Comparison of ENCODE assay signal across 10 cellular contexts in genomic region chr6:43276180-43277082, GRCh38. TPM values are rescaled to one million over a fixed set of nuclear protein-coding genes. Genes with fewer than 3 reads are reported as not detected.
DNase-seq lines count a peak whose midpoint lies in the region; ATAC-seq and TF ChIP-seq lines count a peak whose summit lies in the region.
"Had no signal": no experiment of that assay in that cellular context is flagged by ENCODE, and none has a peak within 500 bp of the region (broad histone marks: within the 10 kb centered on the region; RNA-seq: fewer than 3 reads in every experiment).

No MANE protein-coding gene starts in this region.

- no peak for TF ChIP-seq CTCF in A673 (conservative IDR thresholded peaks at IDR 0.05; ENCODE audit: low read depth, low read length)

- no peaks in the 10 kb centered on the region for H3K27me3 ChIP-seq in A673 (replicated peaks; ENCODE audit: insufficient read depth, low read depth, low read length, poor library complexity)

- no peak for DNase-seq in A673 (ENCODE audit: low spot score)
- no peak for DNase-seq in RKO (ENCODE audit: low spot score)
- no peak for DNase-seq in mesenteric fat pad (ENCODE audit: low spot score)
- DNase-seq: GOT3 had no signal

- peak overlapping the region; percentile 45 for H3K4me3 ChIP-seq in A673 (ENCODE audit: low read depth, low read length, poor library complexity, severe bottlenecking)
- H3K4me3 ChIP-seq in mesodermal cell (ENCODE audit: extremely low read depth, insufficient read depth, low read length, poor library complexity, severe bottlenecking), result peak overlapping the region; percentile 30

- 56 to 64% methylated on average over 37 to 44 of the region's 49 CpGs for WGBS in mesodermal cell (ENCODE audit: insufficient coverage in 2 of 2), 2 experiments

- peaks cover 0 to 4% (median 0%) of the 10 kb centered on the region in 3 donors for H3K9me3 Mint-ChIP-seq in IgD-negative memory B cell
- no peaks in the 10 kb centered on the region for H3K9me3 Mint-ChIP-seq in activated naive CD8-positive, alpha-beta T cell (ENCODE audit: low read depth)

- peak overlapping the region in 1 of 3 donors; percentile 51 for H3K27ac Mint-ChIP-seq in IgD-negative memory B cell
- peak overlapping the region; percentile 18 for H3K27ac Mint-ChIP-seq in activated naive CD8-positive, alpha-beta T cell

- H3K4me3 Mint-ChIP-seq in IgD-negative memory B cell, result peak overlapping the region; percentile 4 to 93 (median 84)
- H3K4me3 Mint-ChIP-seq in activated naive CD8-positive, alpha-beta T cell, result peak overlapping the region; percentile 86

- no peaks in the 10 kb centered on the region for H3K36me3 ChIP-seq in A673 (ENCODE audit: insufficient read depth, low read length, poor library complexity, severe bottlenecking)
- no peaks in the 10 kb centered on the region for H3K36me3 ChIP-seq in mesodermal cell (ENCODE audit: control insufficient read depth, insufficient read depth, low read length)

- H3K4me1 ChIP-seq in A673 (ENCODE audit: insufficient read depth, low read length, poor library complexity, severe bottlenecking) (peaks cover 4% of the 10 kb centered on the region), mesodermal cell (ENCODE audit: control insufficient read depth, insufficient read depth, low read length, poor library complexity, severe bottlenecking) (peaks cover 27% of the 10 kb centered on the region)

- H3K27ac ChIP-seq in A673 (ENCODE audit: low read depth, low read length, poor library complexity, severe bottlenecking) (no peak overlapping the region), mesodermal cell (ENCODE audit: low read depth, low read length, severe bottlenecking) (no peak overlapping the region)

- POLR2A ChIA-PET in A673 (lab: Charles Lee; ENCODE audit: low non-redundant PET), result no interaction called here

- H3K36me3 Mint-ChIP-seq in IgD-negative memory B cell, result no peaks in the 10 kb centered on the region
- H3K36me3 Mint-ChIP-seq in activated naive CD8-positive, alpha-beta T cell, result no peaks in the 10 kb centered on the region

- ATAC-seq in GM19397 (IDR thresholded peaks at IDR 0.05; ENCODE audit: unreplicated experiment) (no peak), esophagus mucosa (no peak)

- no peaks in the 10 kb centered on the region for H3K9me3 ChIP-seq in A673 (ENCODE audit: low read depth, low read length, poor library complexity, severe bottlenecking)
- H3K9me3 ChIP-seq in mesodermal cell (ENCODE audit: control insufficient read depth, low read length), result no peaks in the 10 kb centered on the region

- no TSS peak for BruUV-seq in A673 (replicated peaks; lab: Mats Ljungman, UMichigan)

- H3K27me3 Mint-ChIP-seq in IgD-negative memory B cell, result peaks cover 41% of the 10 kb centered on the region
- peaks cover 10% of the 10 kb centered on the region for H3K27me3 Mint-ChIP-seq in activated naive CD8-positive, alpha-beta T cell

- CTCF ChIA-PET in A673 (lab: Charles Lee), result no interaction called here

- intact Hi-C loops in A673 (cut with micrococcal nuclease; ENCODE audit: unreplicated experiment), result no loop called here

- H3K4me1 Mint-ChIP-seq in IgD-negative memory B cell, result peaks cover 5 to 12% (median 10%) of the 10 kb centered on the region in 3 donors
- H3K4me1 Mint-ChIP-seq in activated naive CD8-positive, alpha-beta T cell (ENCODE audit: low read depth), result peaks cover 6% of the 10 kb centered on the region

RNA-seq across cellular contexts. Expression of gene SLC22A7, which starts 21.6 kb away (rescaled TPM):
- total RNA-seq in A673 (2021), result not detected in 2 replicates
- not detected for polyA plus RNA-seq in IgD-negative memory B cell
- polyA plus RNA-seq in mesodermal cell (2013, experiment 1 of 2), result not detected
- not detected for polyA plus RNA-seq in mesodermal cell (2013, experiment 2 of 2)
- total RNA-seq in esophagus mucosa, result not detected
- not detected for total RNA-seq in mesenteric fat pad
- total RNA-seq: glomerular endothelial cell had no signal

RNA-seq across cellular contexts. Expression of gene CRIP3, which starts 32.2 kb away (rescaled TPM):
- total RNA-seq in A673 (2021), result 2.4 TPM in 2 replicates
- polyA plus RNA-seq in IgD-negative memory B cell, result 2.9 TPM
- 1.8 TPM for polyA plus RNA-seq in mesodermal cell (2013, experiment 1 of 2)
- 0.71 TPM for polyA plus RNA-seq in mesodermal cell (2013, experiment 2 of 2)
- total RNA-seq in esophagus mucosa, result 0.28 TPM
- total RNA-seq in mesenteric fat pad, result 0.58 TPM
- total RNA-seq: glomerular endothelial cell had no signal

RNA-seq across cellular contexts. Expression of gene TTBK1, which starts 33.1 kb away (rescaled TPM):
- total RNA-seq in A673 (2021) (not detected in 2 replicates), esophagus mucosa (not detected), mesenteric fat pad (0.06 TPM)
- 0.04 TPM for polyA plus RNA-seq in IgD-negative memory B cell
- polyA plus RNA-seq in mesodermal cell (2013, experiment 1 of 2), result 0.18 TPM
- polyA plus RNA-seq in mesodermal cell (2013, experiment 2 of 2), result 0.20 TPM

RNA-seq across cellular contexts. Expression of gene DNPH1, which starts 47.1 kb away (rescaled TPM):
- total RNA-seq in A673 (2021) (55.1 and 69.4 TPM in 2 replicates), esophagus mucosa (40.2 TPM), mesenteric fat pad (36.5 TPM)
- polyA plus RNA-seq in IgD-negative memory B cell, result 125 TPM
- polyA plus RNA-seq in mesodermal cell (2013, experiment 1 of 2), result 46.1 TPM
- polyA plus RNA-seq in mesodermal cell (2013, experiment 2 of 2), result 38.3 TPM
